10 cellular contexts compared by ENCODE assay signal in genomic region chr15:31264534-31265089, GRCh38.
DNase-seq lines count a peak whose midpoint lies in the region; ATAC-seq, FAIRE-seq and TF ChIP-seq lines count a peak whose summit lies in the region.
"Had no signal": no experiment of that assay in that cellular context is flagged by ENCODE, and none has a peak within 500 bp of the region (broad histone marks: within the 10 kb centered on the region; RNA-seq: fewer than 3 reads in every experiment).

No MANE protein-coding gene starts in this region.

- CTCF ChIA-PET in RWPE1 (lab: Yijun Ruan, JAX) = interaction anchor here (0.6 kb wide), 1 partner anchor 50 kb away, joined by 3 read pairs; no protein-coding TSS in a partner anchor

- FAIRE-seq in GM18507 (lab: Jason Lieb, UNC) (peak; percentile 21), frontal cortex (lab: Jason Lieb, UNC) (no peak)
- FAIRE-seq: endometrium had no signal

- TF ChIP-seq CTCF in RWPE1 (conservative IDR thresholded peaks at IDR 0.05; ENCODE audit: low read depth) = no peak

- no peak for DNase-seq in GM18507 (ENCODE audit: extremely low spot score, insufficient read length, low read depth)
- no peak for DNase-seq in RWPE1 (ENCODE audit: low spot score)
- no peak for DNase-seq in effector memory CD8-positive, alpha-beta T cell
- peak; percentile 41 for DNase-seq in sciatic nerve (ENCODE audit: low spot score)
- DNase-seq in activated gamma-delta T cell treated with Interleukin-2 at 50 U/mL for 16 hours = no peak
- DNase-seq in frontal cortex (ENCODE audit: low spot score in 2 of 2) = no peak
- no peak for DNase-seq in stimulated activated CD4-positive, alpha-beta T cell treated with anti-CD3 and anti-CD28 coated beads, Interleukin-1b, Interleukin-23, amount 100 ng/mL, for 48 hours
- DNase-seq: NCI-H510A had no signal

- intact Hi-C loops in sciatic nerve (cut with DNase I) = no loop called here

- H3K4me1 Mint-ChIP-seq in effector memory CD8-positive, alpha-beta T cell (ENCODE audit: low read depth in 2 of 2) = peaks cover 52 to 76% of the 10 kb centered on the region in 2 donors

- H3K27ac Mint-ChIP-seq in effector memory CD8-positive, alpha-beta T cell = peak overlapping the region; percentile 96 to 97

- peak overlapping the region; percentile 59 to 74 for H3K4me3 Mint-ChIP-seq in effector memory CD8-positive, alpha-beta T cell

- peak overlapping the region; percentile 86 for H3K27ac ChIP-seq in RWPE1

- POLR2A ChIA-PET in RWPE1 (lab: Yijun Ruan, JAX; ENCODE audit: low non-redundant PET) = no interaction called here

- no peaks in the 10 kb centered on the region for H3K27me3 Mint-ChIP-seq in effector memory CD8-positive, alpha-beta T cell

- no peaks in the 10 kb centered on the region for H3K9me3 Mint-ChIP-seq in effector memory CD8-positive, alpha-beta T cell

- no peak for ATAC-seq in effector memory CD8-positive, alpha-beta T cell (replicated peaks)
- ATAC-seq in sciatic nerve = no peak
- ATAC-seq in HG03175 (IDR thresholded peaks at IDR 0.05; ENCODE audit: unreplicated experiment) = no peak

- peaks cover 13% of the 10 kb centered on the region for H3K36me3 Mint-ChIP-seq in effector memory CD8-positive, alpha-beta T cell (ENCODE audit: insufficient read depth)
